ENCODE assay signal across 14 cellular contexts in genomic region chr2:203122317-203122998, GRCh38.
DNase-seq lines count a peak whose midpoint lies in the region; ATAC-seq and TF ChIP-seq lines count a peak whose summit lies in the region.
"Had no signal": no experiment of that assay in that cellular context is flagged by ENCODE, and none has a peak within 500 bp of the region (broad histone marks: within the 10 kb centered on the region; RNA-seq: fewer than 3 reads in every experiment).

No MANE protein-coding gene starts in this region.

- H3K9me3 ChIP-seq in cardiac muscle cell (ENCODE audit: low read depth) = no peaks in the 10 kb centered on the region
- H3K9me3 ChIP-seq in upper lobe of right lung = no peaks in the 10 kb centered on the region
- H3K9me3 ChIP-seq: BLaER1 had no signal

- H3K27ac ChIP-seq in cardiac muscle cell (no peak overlapping the region), upper lobe of right lung (peak overlapping the region; percentile 34)
- H3K27ac ChIP-seq: BLaER1, dorsolateral prefrontal cortex, parathyroid adenoma had no signal

- intact Hi-C loops in Right ventricle myocardium superior (cut with DNase I) = no loop called here
- intact Hi-C loops in upper lobe of right lung (cut with DNase I) = no loop called here

- TF ChIP-seq CTCF in cardiac muscle cell (IDR thresholded peaks at IDR 0.05; ENCODE audit: low read depth, low read length) (peak; percentile 11), fibroblast of the aortic adventitia (IDR thresholded peaks at IDR 0.05; ENCODE audit: insufficient read depth, low read length) (no peak), upper lobe of right lung (IDR thresholded peaks at IDR 0.05) (peak; percentile 14)

- peaks cover 25% of the 10 kb centered on the region for H3K36me3 ChIP-seq in cardiac muscle cell
- H3K36me3 ChIP-seq in upper lobe of right lung = peaks cover 44% of the 10 kb centered on the region
- H3K36me3 ChIP-seq: BLaER1 had no signal

- no peaks in the 10 kb centered on the region for H3K27me3 ChIP-seq in cardiac muscle cell
- no peaks in the 10 kb centered on the region for H3K27me3 ChIP-seq in upper lobe of right lung
- H3K27me3 ChIP-seq: BLaER1, dorsolateral prefrontal cortex had no signal

- H3K4me1 ChIP-seq in cardiac muscle cell (ENCODE audit: low read depth) (no peaks in the 10 kb centered on the region), upper lobe of right lung (no peaks in the 10 kb centered on the region)
- H3K4me1 ChIP-seq: BLaER1, parathyroid adenoma had no signal

- ATAC-seq in Right ventricle myocardium superior (ENCODE audit: poor library complexity) (no peak), upper lobe of right lung (peak; percentile 85), HG02678 (IDR thresholded peaks at IDR 0.05; ENCODE audit: unreplicated experiment) (no peak), GM19035 (IDR thresholded peaks at IDR 0.05; ENCODE audit: unreplicated experiment) (no peak)
- ATAC-seq: activated T-helper 17 cell treated with anti-CD3 and anti-CD28 coated beads, Interleukin-2, amount 50 U/mL, for 72 hours had no signal

- H3K4me3 ChIP-seq in cardiac muscle cell = no peak overlapping the region
- H3K4me3 ChIP-seq in fibroblast of the aortic adventitia (ENCODE audit: low read depth, low read length) = no peak overlapping the region
- H3K4me3 ChIP-seq in upper lobe of right lung = no peak overlapping the region
- H3K4me3 ChIP-seq: BLaER1, dorsolateral prefrontal cortex had no signal

- DNase-seq in cardiac muscle cell (ENCODE audit: low read depth in 1 of 2, low spot score in 1 of 2) (peak; percentile 1 to 27), Right ventricle myocardium superior (no peak), OCI-M1 (lab: John Stamatoyannopoulos, UW) (peak; percentile 68), fibroblast of the aortic adventitia (ENCODE audit: low read depth) (peak; percentile 7), upper lobe of right lung (no peak), NCI-H1694 (lab: John Stamatoyannopoulos, UW) (no peak)
- DNase-seq: dorsolateral prefrontal cortex, immature natural killer cell, T1000 had no signal

Comparison
In these comparisons a context has a peak if more than half of its experiments do, and no peak if none do; other contexts are left out.
1. DNase-seq: peak in cardiac muscle cell (2 of 2), OCI-M1 (single experiment) and fibroblast of the aortic adventitia (single experiment); none in Right ventricle myocardium superior (single experiment), upper lobe of right lung (single experiment) and NCI-H1694 (single experiment).